28 cellular contexts compared by ENCODE assay signal in the genomic region with DNA sequence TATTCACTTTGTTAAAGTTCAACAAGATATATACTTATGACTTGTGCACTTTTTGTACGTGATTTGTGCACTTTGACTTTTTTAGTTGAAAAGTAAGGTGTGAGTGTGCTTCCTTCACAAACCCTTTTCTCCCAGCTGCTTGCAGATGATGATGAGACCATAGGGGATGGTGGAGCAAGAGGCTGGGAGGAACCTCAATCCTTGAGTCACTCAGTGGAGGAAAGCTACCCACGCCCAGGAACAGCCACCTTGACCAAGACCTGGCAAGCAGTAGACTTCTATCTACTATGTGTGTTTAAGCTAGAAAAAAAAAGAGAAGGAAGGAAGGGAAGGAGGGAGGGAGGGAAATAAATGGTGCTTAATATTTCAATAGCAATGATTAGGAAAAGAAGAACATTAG.
"Had no signal": no experiment of that assay in that cellular context is flagged by ENCODE, and none has a peak within 500 bp of the region (broad histone marks: within the 10 kb centered on the region; RNA-seq: fewer than 3 reads in every experiment).

No MANE protein-coding gene starts in this region.

- H3K36me3 Mint-ChIP-seq: activated naive CD8-positive, alpha-beta T cell treated with anti-CD3 and anti-CD28 coated beads for 36 hours; IgD-negative memory B cell; WTC11 had no signal

- H3K36me3 ChIP-seq: MG63 had no signal

- H3K4me3 Mint-ChIP-seq: activated CD8-positive, alpha-beta T cell treated with anti-CD3 and anti-CD28 coated beads, Interleukin-2, amount 10 ng/mL, durations not matched to agents 7 days and 5 days; activated naive CD8-positive, alpha-beta T cell treated with anti-CD3 and anti-CD28 coated beads for 36 hours; activated T-cell treated with anti-CD3 and anti-CD28 coated beads, Interleukin-2, amount 50 U/mL, for 4 hours; IgD-negative memory B cell; T-helper 17 cell; WTC11 had no signal

- H3K9me3 Mint-ChIP-seq: activated naive CD8-positive, alpha-beta T cell treated with anti-CD3 and anti-CD28 coated beads for 36 hours; activated T-cell treated with anti-CD3 and anti-CD28 coated beads, Interleukin-2, amount 50 U/mL, for 4 hours; IgD-negative memory B cell; WTC11 had no signal

- ATAC-seq: activated CD8-positive, alpha-beta T cell treated with anti-CD3 and anti-CD28 coated beads, Interleukin-2, amount 10 ng/mL, durations not matched to agents 7 days and 5 days; activated T-cell treated with anti-CD3 and anti-CD28 coated beads, Interleukin-2, amount 50 U/mL, for 4 hours; T-helper 17 cell; WTC11 had no signal

- DNase-seq: activated CD4-positive, alpha-beta T cell treated with anti-CD3 and anti-CD28 coated beads for 48 hours; activated CD4-positive, alpha-beta T cell treated with anti-CD3 and anti-CD28 coated beads, Interleukin-2, amount 50 U/mL, for 4 hours; activated CD4-positive, CD25-positive, alpha-beta regulatory T cell treated with anti-CD3 and anti-CD28 coated beads, Interleukin-2, amount 50 U/mL, for 72 hours; activated CD8-positive, alpha-beta T cell treated with anti-CD3 and anti-CD28 coated beads, Interleukin-2, amount 10 ng/mL, durations not matched to agents 7 days and 5 days; activated effector memory CD4-positive, alpha-beta T cell treated with anti-CD3 and anti-CD28 coated beads, Interleukin-2, amount 50 U/mL, for 16 hours; activated naive CD4-positive, alpha-beta T cell treated with Interleukin-2 at 50 U/mL for 16 hours; activated naive CD8-positive, alpha-beta T cell treated with anti-CD3 and anti-CD28 coated beads for 36 hours; activated T-cell treated with anti-CD3 and anti-CD28 coated beads, Interleukin-2, amount 50 U/mL, for 4 hours; anterior cingulate cortex; caudate nucleus; KG1; MG63; MV-4-11; NCI-H1092 treated with DMSO at 0.1 percent for 48 hours; NCI-H1417 treated with DMSO at 0.1 percent for 48 hours; NCI-H1694; NCI-H2029; NCI-H2107; NCI-H2171 treated with DMSO at 0.1 percent for 48 hours; NCI-H345; NCI-H510A; NCI-H526 treated with DMSO at 0.1 percent for 48 hours; NCI-H82; SIG-M5; T-helper 17 cell; T-helper 9 cell had no signal

- H3K27me3 ChIP-seq: MG63 had no signal

- H3K4me3 ChIP-seq: MG63 had no signal

- H3K27ac Mint-ChIP-seq: activated CD8-positive, alpha-beta T cell treated with anti-CD3 and anti-CD28 coated beads, Interleukin-2, amount 10 ng/mL, durations not matched to agents 7 days and 5 days; activated naive CD8-positive, alpha-beta T cell treated with anti-CD3 and anti-CD28 coated beads for 36 hours; IgD-negative memory B cell; T-helper 17 cell; WTC11 had no signal

- H3K9me3 ChIP-seq: MG63 had no signal
